12 cellular contexts compared by ENCODE assay signal in the genomic region with DNA sequence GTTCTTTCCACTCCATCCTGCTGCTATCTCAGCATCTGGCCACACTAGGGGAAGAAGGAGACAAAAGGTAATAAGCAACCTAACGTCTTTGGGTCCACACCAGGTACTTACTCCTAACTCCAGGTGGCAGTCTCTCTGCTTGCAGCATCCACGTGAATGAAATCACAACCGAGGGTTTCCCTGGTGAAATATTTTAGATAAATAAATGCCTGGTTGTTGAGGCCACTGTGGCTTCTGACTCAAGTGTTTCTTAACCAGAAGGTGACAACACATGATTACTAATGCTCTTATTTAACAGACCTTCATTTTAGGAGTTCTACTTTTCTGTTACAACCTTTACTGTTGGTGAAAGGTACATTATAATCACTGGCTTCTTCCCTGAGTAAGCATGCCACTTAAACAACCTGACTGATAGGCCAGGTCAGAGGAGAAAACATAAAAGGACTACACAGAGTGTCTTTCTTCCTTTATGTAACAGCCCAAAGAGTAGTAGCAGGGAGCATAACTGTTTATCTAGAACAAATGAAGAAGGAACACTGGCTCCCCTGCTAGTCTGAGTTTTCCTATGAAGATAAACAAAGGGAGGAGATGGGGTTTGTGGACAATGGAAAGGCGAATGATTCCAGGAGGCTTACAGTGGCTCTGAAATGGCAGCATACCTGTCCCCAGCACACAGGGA. TPM values are rescaled to one million over a fixed set of nuclear protein-coding genes. Genes with fewer than 3 reads are reported as not detected.
DNase-seq lines count a peak whose midpoint lies in the region; ATAC-seq, FAIRE-seq and TF ChIP-seq lines count a peak whose summit lies in the region.
"Had no signal": no experiment of that assay in that cellular context is flagged by ENCODE, and none has a peak within 500 bp of the region (broad histone marks: within the 10 kb centered on the region; RNA-seq: fewer than 3 reads in every experiment).

No MANE protein-coding gene starts in this region.

- DNase-seq in AG20443 (ENCODE audit: low spot score), result peak; percentile 40
- DNase-seq in GM23338 (ENCODE audit: low spot score), result no peak
- DNase-seq in SW480 (ENCODE audit: low spot score), result peak; percentile 39
- DNase-seq in kidney glomerular epithelial cell (lab: John Stamatoyannopoulos, UW), result peak; percentile 26
- no peak for DNase-seq in frontal cortex (ENCODE audit: low spot score in 2 of 2)
- no peak for DNase-seq in activated CD4-positive, alpha-beta T cell treated with anti-CD3 and anti-CD28 coated beads, Interleukin-2, amount 10 ng/mL, durations not matched to agents 24 days and 14 days
- DNase-seq in NCI-H524 (lab: John Stamatoyannopoulos, UW), result no peak
- DNase-seq: heart left ventricle, NCI-H446 had no signal

- H3K36me3 Mint-ChIP-seq in GM23338 (ENCODE audit: low read depth), result peaks cover 92% of the 10 kb centered on the region
- no peaks in the 10 kb centered on the region for H3K36me3 Mint-ChIP-seq in activated CD4-positive, alpha-beta T cell treated with anti-CD3 and anti-CD28 coated beads, Interleukin-2, amount 10 ng/mL, durations not matched to agents 24 days and 14 days (ENCODE audit: low read depth)

- H3K4me1 ChIP-seq in GM23338 (ENCODE audit: insufficient read depth), result peaks cover 30% of the 10 kb centered on the region
- H3K4me1 ChIP-seq: tibial artery had no signal

- intact Hi-C loops in activated CD4-positive, alpha-beta T cell treated with anti-CD3 and anti-CD28 coated beads, Interleukin-2, amount 10 ng/mL, durations not matched to agents 24 days and 14 days (cut with micrococcal nuclease), result no loop called here

- peaks cover 47% of the 10 kb centered on the region for H3K36me3 ChIP-seq in GM23338 (ENCODE audit: insufficient read depth)
- H3K36me3 ChIP-seq: heart left ventricle, tibial artery had no signal

- no peak overlapping the region for H2AFZ ChIP-seq in GM23338

- no peak; the same call in 1 of the 3 replicates for ATAC-seq in GM23338
- no peak for ATAC-seq in GM21367 (IDR thresholded peaks at IDR 0.05; ENCODE audit: unreplicated experiment)

- H3K9me3 Mint-ChIP-seq in GM23338, result no peaks in the 10 kb centered on the region
- H3K9me3 Mint-ChIP-seq in activated CD4-positive, alpha-beta T cell treated with anti-CD3 and anti-CD28 coated beads, Interleukin-2, amount 10 ng/mL, durations not matched to agents 24 days and 14 days, result no peaks in the 10 kb centered on the region

- H3K4me2 ChIP-seq in GM23338, result no peak overlapping the region

- peak; percentile 37 to 52 for TF ChIP-seq CTCF in GM23338 (conservative IDR thresholded peaks at IDR 0.05; ENCODE audit: low read depth in 2 of 2)

- H3K27me3 ChIP-seq in GM23338 (ENCODE audit: insufficient read depth), result no peaks in the 10 kb centered on the region
- H3K27me3 ChIP-seq: heart left ventricle had no signal

- H3K4me3 ChIP-seq in GM23338, result no peak overlapping the region
- H3K4me3 ChIP-seq: heart left ventricle, tibial artery had no signal

- H3F3A ChIP-seq in GM23338 (replicated peaks; ENCODE audit: low read depth), result peaks cover 16% of the 10 kb centered on the region; the same call in 1 of the 2 replicates

- H3K4me1 Mint-ChIP-seq in GM23338, result peaks cover 46% of the 10 kb centered on the region
- H3K4me1 Mint-ChIP-seq in activated CD4-positive, alpha-beta T cell treated with anti-CD3 and anti-CD28 coated beads, Interleukin-2, amount 10 ng/mL, durations not matched to agents 24 days and 14 days, result no peaks in the 10 kb centered on the region

- H3K27ac Mint-ChIP-seq in GM23338, result no peak overlapping the region
- no peak overlapping the region for H3K27ac Mint-ChIP-seq in activated CD4-positive, alpha-beta T cell treated with anti-CD3 and anti-CD28 coated beads, Interleukin-2, amount 10 ng/mL, durations not matched to agents 24 days and 14 days

- no peak for FAIRE-seq in frontal cortex (lab: Jason Lieb, UNC)

- peaks cover 18% of the 10 kb centered on the region; the same call in 1 of the 2 replicates for H3K9me2 ChIP-seq in GM23338 (ENCODE audit: insufficient read depth)

- H3K79me2 ChIP-seq in GM23338 (replicated peaks; ENCODE audit: insufficient read depth), result no peaks in the 10 kb centered on the region

- no peak overlapping the region for H3K4me3 Mint-ChIP-seq in GM23338
- no peak overlapping the region for H3K4me3 Mint-ChIP-seq in activated CD4-positive, alpha-beta T cell treated with anti-CD3 and anti-CD28 coated beads, Interleukin-2, amount 10 ng/mL, durations not matched to agents 24 days and 14 days

- no peak overlapping the region for H3K27ac ChIP-seq in GM23338 (ENCODE audit: low read depth)
- H3K27ac ChIP-seq: tibial artery had no signal

- H4K20me1 ChIP-seq in GM23338 (replicated peaks; ENCODE audit: insufficient read depth), result no peaks in the 10 kb centered on the region

- peaks cover 3% of the 10 kb centered on the region for H3K27me3 Mint-ChIP-seq in GM23338 (ENCODE audit: insufficient read depth, low read depth, poor library complexity)
- peaks cover 13% of the 10 kb centered on the region for H3K27me3 Mint-ChIP-seq in activated CD4-positive, alpha-beta T cell treated with anti-CD3 and anti-CD28 coated beads, Interleukin-2, amount 10 ng/mL, durations not matched to agents 24 days and 14 days

TF ChIP-seq in GM23338, 12 proteins besides CTCF, POLR2A, EP300 and RAD21 (continues in another document):
- TF ChIP-seq CREB1 (CRISPR knock-in tag; IDR thresholded peaks at IDR 0.05; ENCODE audit: low read depth), result no peak
- TF ChIP-seq, protein P1, sequence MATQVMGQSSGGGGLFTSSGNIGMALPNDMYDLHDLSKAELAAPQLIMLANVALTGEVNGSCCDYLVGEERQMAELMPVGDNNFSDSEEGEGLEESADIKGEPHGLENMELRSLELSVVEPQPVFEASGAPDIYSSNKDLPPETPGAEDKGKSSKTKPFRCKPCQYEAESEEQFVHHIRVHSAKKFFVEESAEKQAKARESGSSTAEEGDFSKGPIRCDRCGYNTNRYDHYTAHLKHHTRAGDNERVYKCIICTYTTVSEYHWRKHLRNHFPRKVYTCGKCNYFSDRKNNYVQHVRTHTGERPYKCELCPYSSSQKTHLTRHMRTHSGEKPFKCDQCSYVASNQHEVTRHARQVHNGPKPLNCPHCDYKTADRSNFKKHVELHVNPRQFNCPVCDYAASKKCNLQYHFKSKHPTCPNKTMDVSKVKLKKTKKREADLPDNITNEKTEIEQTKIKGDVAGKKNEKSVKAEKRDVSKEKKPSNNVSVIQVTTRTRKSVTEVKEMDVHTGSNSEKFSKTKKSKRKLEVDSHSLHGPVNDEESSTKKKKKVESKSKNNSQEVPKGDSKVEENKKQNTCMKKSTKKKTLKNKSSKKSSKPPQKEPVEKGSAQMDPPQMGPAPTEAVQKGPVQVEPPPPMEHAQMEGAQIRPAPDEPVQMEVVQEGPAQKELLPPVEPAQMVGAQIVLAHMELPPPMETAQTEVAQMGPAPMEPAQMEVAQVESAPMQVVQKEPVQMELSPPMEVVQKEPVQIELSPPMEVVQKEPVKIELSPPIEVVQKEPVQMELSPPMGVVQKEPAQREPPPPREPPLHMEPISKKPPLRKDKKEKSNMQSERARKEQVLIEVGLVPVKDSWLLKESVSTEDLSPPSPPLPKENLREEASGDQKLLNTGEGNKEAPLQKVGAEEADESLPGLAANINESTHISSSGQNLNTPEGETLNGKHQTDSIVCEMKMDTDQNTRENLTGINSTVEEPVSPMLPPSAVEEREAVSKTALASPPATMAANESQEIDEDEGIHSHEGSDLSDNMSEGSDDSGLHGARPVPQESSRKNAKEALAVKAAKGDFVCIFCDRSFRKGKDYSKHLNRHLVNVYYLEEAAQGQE (IDR thresholded peaks at IDR 0.05; ENCODE audit: unreplicated experiment), result no peak
- no peak for TF ChIP-seq ZNF114 (CRISPR knock-in tag; IDR thresholded peaks at IDR 0.05)
- no peak for TF ChIP-seq ZNF331 (CRISPR knock-in tag; IDR thresholded peaks at IDR 0.05; ENCODE audit: low read depth)
- no peak for TF ChIP-seq NANOG (IDR thresholded peaks at IDR 0.05; ENCODE audit: borderline replicate concordance)

RNA-seq across cellular contexts. Expression of a gene that starts 59.9 kb away (rescaled TPM):
- 41.7 and 42.6 TPM in 2 replicates for total RNA-seq in GM23338 (2014; rRNA removed; shearing (Covaris generic))
- polyA plus RNA-seq in GM23338 (2016; fragmentation: Nextera tagmentation; extraction: Ambion mirVana), result 25.4 and 31.2 TPM in 2 replicates
- 12.6 TPM for total RNA-seq in frontal cortex
- total RNA-seq in activated CD4-positive, alpha-beta T cell treated with anti-CD3 and anti-CD28 coated beads, Interleukin-2, amount 10 ng/mL, durations not matched to agents 24 days and 14 days, result not detected in 2 replicates
- total RNA-seq: T-helper 2 cell treated with Interferon-gamma antibody and Interleukin-4, amounts not matched to agents 100 ng/mL and 5 ng/mL, for 36 hours had no signal

Comparison
In these comparisons a context has a peak if more than half of its experiments do, and no peak if none do; other contexts are left out.
1. DNase-seq: peak in AG20443 (single experiment), SW480 (single experiment) and kidney glomerular epithelial cell (single experiment); none in GM23338 (single experiment), frontal cortex (0 of 2), activated CD4-positive, alpha-beta T cell treated with anti-CD3 and anti-CD28 coated beads, Interleukin-2, amount 10 ng/mL, durations not matched to agents 24 days and 14 days (single experiment) and NCI-H524 (0 of 2).
2. RNA of a gene that starts 59.9 kb away (total RNA-seq): 41.7 to 42.6 TPM in GM23338 and 12.6 TPM in frontal cortex (single experiment); not detected in activated CD4-positive, alpha-beta T cell treated with anti-CD3 and anti-CD28 coated beads, Interleukin-2, amount 10 ng/mL, durations not matched to agents 24 days and 14 days; every median in the first group is over 10 times any median in the second.